In the genomic region with DNA sequence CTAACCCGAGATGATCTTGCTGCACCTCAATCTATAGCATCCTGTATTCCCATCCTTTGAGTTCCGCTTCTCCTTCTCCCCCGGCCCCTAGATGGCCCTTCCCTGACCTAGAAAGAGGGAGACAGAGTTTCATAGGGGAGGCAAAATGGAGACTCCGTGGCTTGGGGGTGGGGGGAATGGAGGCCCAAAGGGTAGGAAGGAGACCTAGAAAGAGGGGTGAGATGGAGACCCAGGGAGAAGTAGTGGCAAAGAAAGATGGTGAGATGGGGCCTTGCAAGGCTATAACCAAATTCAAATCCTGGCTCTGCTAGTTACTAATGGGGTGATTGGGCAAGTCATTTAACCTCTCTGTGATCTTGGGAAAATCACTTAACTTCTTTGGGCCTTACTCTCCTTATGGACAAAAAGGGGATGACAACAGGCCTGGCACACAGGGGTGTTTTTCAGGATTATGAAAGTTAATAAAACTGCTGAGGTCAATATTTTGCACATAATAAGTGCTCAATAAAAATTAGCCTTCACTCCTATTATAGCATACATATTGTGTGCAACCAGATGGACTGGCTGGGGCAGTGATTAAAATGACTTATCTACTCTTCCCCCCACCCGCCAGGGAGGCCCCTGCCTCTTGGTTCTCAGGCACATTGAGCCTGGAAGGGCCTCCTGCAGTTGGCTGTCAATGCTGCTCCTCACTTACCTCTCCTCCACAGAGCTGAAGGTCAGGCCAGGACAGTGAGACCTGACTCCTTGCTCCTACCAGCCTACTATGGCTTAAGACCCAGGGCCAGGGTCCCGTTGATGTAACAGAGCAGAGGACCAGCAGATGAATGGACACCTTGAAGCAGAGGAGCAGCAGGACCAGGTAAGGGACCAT, we compare ENCODE assay signal across 1 cellular context.
A peak's percentile ranks its signal among the peaks of the same experiment; 100 is the strongest.
TF ChIP-seq lines count a peak whose summit lies in the region.

No MANE protein-coding gene starts in this region.

TF ChIP-seq in K562, 482 proteins besides CTCF, POLR2A, EP300 and RAD21 (continued from another document):
- TF ChIP-seq CHD4 (IDR thresholded peaks at IDR 0.05; ENCODE audit: insufficient read depth, insufficient replicate concordance, low read depth, low read length, poor library complexity, severe bottlenecking) (peak; percentile 99), NFRKB (IDR thresholded peaks at IDR 0.05; ENCODE audit: low read depth) (peak; percentile 14; the same call in 1 of the 2 replicates), ETV6 (IDR thresholded peaks at IDR 0.05; ENCODE audit: borderline replicate concordance in 1 of 2, low read depth in 2 of 2, low read length in 1 of 2) (no peak), ETV6 (CRISPR knock-in tag; IDR thresholded peaks at IDR 0.05; ENCODE audit: borderline replicate concordance) (no peak), NFXL1 (CRISPR knock-in tag; IDR thresholded peaks at IDR 0.05) (no peak), ZNF24 (IDR thresholded peaks at IDR 0.05) (no peak), DIDO1 (tag; IDR thresholded peaks at IDR 0.05; ENCODE audit: low read depth) (no peak)
